In the genomic region with DNA sequence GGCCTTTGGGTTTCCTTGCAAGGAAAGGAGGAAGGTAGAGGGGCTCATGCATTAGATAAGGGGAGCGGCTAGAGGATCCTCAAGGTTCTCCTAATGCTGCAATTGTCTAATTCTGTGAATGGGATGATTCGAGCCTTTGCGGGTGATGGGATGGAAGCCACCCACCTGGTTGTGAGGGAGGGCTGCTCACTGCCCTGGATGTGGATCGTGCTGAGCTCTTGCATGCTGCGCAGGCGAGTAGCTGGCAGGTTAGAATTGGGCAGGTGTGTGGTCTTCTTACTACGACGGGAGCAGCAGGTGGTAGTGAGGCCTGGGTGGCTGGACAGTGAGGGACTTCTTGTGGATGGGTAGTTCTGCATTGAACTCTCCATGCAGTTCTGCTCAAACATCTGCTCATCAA, we compare ENCODE assay signal across 21 cellular contexts. TPM values are rescaled to one million over a fixed set of nuclear protein-coding genes. Genes with fewer than 3 reads are reported as not detected.
DNase-seq lines count a peak whose midpoint lies in the region; ATAC-seq, FAIRE-seq and TF ChIP-seq lines count a peak whose summit lies in the region.
"Had no signal": no experiment of that assay in that cellular context is flagged by ENCODE, and none has a peak within 500 bp of the region (broad histone marks: within the 10 kb centered on the region; RNA-seq: fewer than 3 reads in every experiment).

No MANE protein-coding gene starts in this region.

- peaks cover 2% of the 10 kb centered on the region for H3K27me3 Mint-ChIP-seq in activated naive CD4-positive, alpha-beta T cell treated with anti-CD3 and anti-CD28 coated beads, Interleukin-2, amount 50 U/mL, for 24 hours
- no peaks in the 10 kb centered on the region for H3K27me3 Mint-ChIP-seq in chondrocyte (ENCODE audit: low read depth)

- peak overlapping the region; percentile 56 for H3K27ac Mint-ChIP-seq in activated naive CD4-positive, alpha-beta T cell treated with anti-CD3 and anti-CD28 coated beads, Interleukin-2, amount 50 U/mL, for 24 hours
- peak overlapping the region; percentile 56 for H3K27ac Mint-ChIP-seq in chondrocyte (ENCODE audit: unreplicated experiment)
- H3K27ac Mint-ChIP-seq: CD14-positive monocyte; CD4-positive, alpha-beta T cell; GM23338; HFFc6 had no signal

- H3K4me3 Mint-ChIP-seq in activated naive CD4-positive, alpha-beta T cell treated with anti-CD3 and anti-CD28 coated beads, Interleukin-2, amount 50 U/mL, for 24 hours = no peak overlapping the region
- H3K4me3 Mint-ChIP-seq in chondrocyte (ENCODE audit: unreplicated experiment) = no peak overlapping the region
- H3K4me3 Mint-ChIP-seq: CD14-positive monocyte; CD4-positive, alpha-beta T cell; CD8-positive, alpha-beta memory T cell; GM23338; HFFc6 had no signal

- no peaks in the 10 kb centered on the region for H3K4me1 Mint-ChIP-seq in activated naive CD4-positive, alpha-beta T cell treated with anti-CD3 and anti-CD28 coated beads, Interleukin-2, amount 50 U/mL, for 24 hours
- peaks cover 35% of the 10 kb centered on the region for H3K4me1 Mint-ChIP-seq in chondrocyte (ENCODE audit: low read depth)
- H3K4me1 Mint-ChIP-seq: CD14-positive monocyte; CD8-positive, alpha-beta memory T cell had no signal

- peak; percentile 50 for FAIRE-seq in urothelium cell line (lab: Jason Lieb, UNC)
- FAIRE-seq: A549, D721Med, GM12878, H54 had no signal

- DNase-seq in activated naive CD4-positive, alpha-beta T cell treated with Interleukin-2 at 50 U/mL for 16 hours = no peak
- DNase-seq in chondrocyte (ENCODE audit: low spot score) (no peak), urothelium cell line (ENCODE audit: low spot score) (no peak), omental fat pad (ENCODE audit: low spot score) (no peak), NCI-H510A treated with DMSO at 0.1 percent for 48 hours (lab: John Stamatoyannopoulos, UW) (no peak)
- DNase-seq: ACHN; AML-193; BE2C; CD4-positive, alpha-beta T cell; CD8-positive, alpha-beta memory T cell; DMS 273 treated with DMSO at 0.1 percent for 48 hours; DMS79; GDM1; HFFc6 had no signal

- no peaks in the 10 kb centered on the region for H3K9me3 Mint-ChIP-seq in activated naive CD4-positive, alpha-beta T cell treated with anti-CD3 and anti-CD28 coated beads, Interleukin-2, amount 50 U/mL, for 24 hours
- H3K9me3 Mint-ChIP-seq in chondrocyte (ENCODE audit: low read depth) = peaks cover 4% of the 10 kb centered on the region
- H3K9me3 Mint-ChIP-seq: CD4-positive, alpha-beta T cell; CD8-positive, alpha-beta memory T cell; GM23338; HFFc6 had no signal

- ATAC-seq in omental fat pad (ENCODE audit: low FRiP score) = no peak
- ATAC-seq: A549, GM12878, GM23338 had no signal

- peaks cover 2% of the 10 kb centered on the region for H3K36me3 Mint-ChIP-seq in activated naive CD4-positive, alpha-beta T cell treated with anti-CD3 and anti-CD28 coated beads, Interleukin-2, amount 50 U/mL, for 24 hours
- no peaks in the 10 kb centered on the region for H3K36me3 Mint-ChIP-seq in chondrocyte (ENCODE audit: low read depth)
- H3K36me3 Mint-ChIP-seq: CD14-positive monocyte had no signal

- TF ChIP-seq CTCF in chondrocyte (IDR thresholded peaks at IDR 0.05) (no peak), omental fat pad (IDR thresholded peaks at IDR 0.05) (no peak)

RNA-seq across cellular contexts. Expression of a gene that starts 21.2 kb away (rescaled TPM):
- total RNA-seq in chondrocyte (9.9 to 10.7 TPM (median 10.0 TPM) in 3 replicates), omental fat pad (10 to 100 TPM; 12.8 to 24.7 (median 21.3) TPM)

RNA-seq across cellular contexts. Expression of a gene that starts 37.7 kb away (rescaled TPM):
- total RNA-seq in chondrocyte = 2.8 to 5.4 TPM (median 3.6 TPM) in 3 replicates
- total RNA-seq in omental fat pad = 10 to 100 TPM in 1 of 4 donors, 1 to 10 TPM in 3; 2.1 to 21.3 (median 6.6) TPM
